In the genomic region with DNA sequence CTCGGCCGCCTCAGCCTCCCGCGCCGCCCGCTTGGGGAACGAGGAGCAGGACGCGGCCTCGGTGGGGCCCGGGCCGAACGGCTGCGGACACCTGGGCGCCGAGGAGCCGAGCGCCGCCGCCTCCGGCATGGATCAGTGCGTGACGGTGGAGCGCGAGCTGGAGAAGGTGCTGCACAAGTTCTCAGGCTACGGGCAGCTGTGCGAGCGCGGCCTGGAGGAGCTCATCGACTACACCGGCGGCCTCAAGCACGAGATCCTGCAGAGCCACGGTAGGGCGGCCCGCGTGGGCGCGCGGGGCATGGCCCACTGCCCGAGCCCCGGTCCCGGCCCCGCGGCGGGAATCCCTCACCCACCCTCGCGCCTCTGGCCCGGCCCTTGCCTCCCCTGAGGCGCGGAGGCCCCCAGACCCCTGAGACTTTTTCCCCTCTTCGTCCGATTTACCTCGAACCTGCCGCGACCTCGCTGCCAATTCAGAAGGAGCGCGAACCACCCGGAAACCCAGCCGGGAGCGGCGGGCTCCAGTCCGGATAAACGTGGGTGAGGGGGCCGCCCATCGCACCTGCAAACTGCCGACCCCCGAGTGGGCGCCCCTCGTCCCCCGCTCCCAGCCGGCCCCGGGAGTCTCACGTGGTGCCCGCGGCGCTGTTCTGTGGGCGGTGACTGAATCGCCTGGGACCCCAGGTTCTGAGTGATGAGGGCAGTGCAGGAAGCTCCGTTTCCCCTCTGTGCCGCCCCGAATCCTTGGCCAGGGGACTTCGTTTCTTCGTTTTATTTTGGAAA, we compare ENCODE assay signal across 8 cellular contexts. TPM values are rescaled to one million over a fixed set of nuclear protein-coding genes. Genes with fewer than 3 reads are reported as not detected.
A peak's percentile ranks its signal among the peaks of the same experiment; 100 is the strongest.
DNase-seq lines count a peak whose midpoint lies in the region; ATAC-seq, FAIRE-seq and TF ChIP-seq lines count a peak whose summit lies in the region.
"Not testable (repeated sequence)": the region's sequence is repeated elsewhere in the genome, so short reads cannot be mapped to it uniquely, and the experiment has no call there.

No MANE protein-coding gene starts in this region.

- ATAC-seq in heart right ventricle: peak in 3 of 8 donors; percentile 3 to 9 (median 7)
- ATAC-seq in stimulated activated naive CD8-positive, alpha-beta T cell treated with anti-CD3 and anti-CD28 coated beads, Interleukin-15, amount 100 ng/mL, for 72 hours: peak; percentile 57

- not testable (repeated sequence) for H3K9me3 ChIP-seq in H9 (ENCODE audit: control insufficient read depth, low read depth, low read length); astrocyte (ENCODE audit: insufficient read depth, low read depth, low read length); heart right ventricle; osteoblast (ENCODE audit: low read depth, low read length)

- H3K4me2 ChIP-seq in H9 (ENCODE audit: insufficient read depth, insufficient read length, low read length) (peak overlapping the region; percentile 64), KMS-11 (peak overlapping the region; percentile 62; the same call in 1 of the 2 replicates), astrocyte (ENCODE audit: low read length) (peak overlapping the region; percentile 84), osteoblast (ENCODE audit: insufficient read depth, low read length) (peak overlapping the region; percentile 71)

- not testable (repeated sequence) for H2BK15ac ChIP-seq in H9 (ENCODE audit: low read depth, low read length)

- peak overlapping the region; percentile 82; the same call in 1 of the 2 replicates for H3K14ac ChIP-seq in H9 (ENCODE audit: insufficient read depth, low read length)

- H3K18ac ChIP-seq in H9 (ENCODE audit: insufficient read length, low read depth, low read length): not testable (repeated sequence)

- intact Hi-C loops in heart right ventricle (cut with DNase I): not testable (repeated sequence)

- not testable (repeated sequence) for H3K36me3 Mint-ChIP-seq in H9 (ENCODE audit: insufficient read depth in 1 of 3, low read depth in 3 of 3); astrocyte (ENCODE audit: low read depth, unreplicated experiment)

- not testable (repeated sequence) for H3K23ac ChIP-seq in H9 (ENCODE audit: insufficient read length, low read depth, low read length)

- H3K27me3 Mint-ChIP-seq in H9 (ENCODE audit: low read depth); astrocyte (ENCODE audit: low read depth, unreplicated experiment); stimulated activated naive CD8-positive, alpha-beta T cell treated with anti-CD3 and anti-CD28 coated beads, Interleukin-15, amount 100 ng/mL, for 72 hours: not testable (repeated sequence)

- not testable (repeated sequence) for H3K56ac ChIP-seq in H9 (ENCODE audit: insufficient read length, low read depth, low read length)

- not testable (repeated sequence) for H2BK120ac ChIP-seq in H9 (ENCODE audit: low read depth, low read length, poor library complexity, severe bottlenecking)

- peak overlapping the region; percentile 75 to 84 for H3K4me3 Mint-ChIP-seq in H9
- peak overlapping the region; percentile 85 for H3K4me3 Mint-ChIP-seq in astrocyte (ENCODE audit: unreplicated experiment)
- peak overlapping the region; percentile 84 to 95 for H3K4me3 Mint-ChIP-seq in stimulated activated naive CD8-positive, alpha-beta T cell treated with anti-CD3 and anti-CD28 coated beads, Interleukin-15, amount 100 ng/mL, for 72 hours

- FAIRE-seq in astrocyte (lab: Jason Lieb, UNC): not testable (repeated sequence)

- H4K20me1 ChIP-seq in H9 (ENCODE audit: control insufficient read depth, insufficient read depth, insufficient read length); KMS-11 (ENCODE audit: insufficient read depth); astrocyte (ENCODE audit: insufficient read depth, low read length); osteoblast (ENCODE audit: insufficient read depth, low read length): not testable (repeated sequence)

- H3K27ac ChIP-seq in H9 (ENCODE audit: insufficient read length, low read depth, low read length); osteoblast (ENCODE audit: low read depth, low read length): not testable (repeated sequence)
- H3K27ac ChIP-seq in KMS-11 (peak overlapping the region; percentile 87), VCaP (peak overlapping the region; percentile 44), astrocyte (ENCODE audit: low read depth, low read length) (peak overlapping the region; percentile 50), heart right ventricle (peak overlapping the region; percentile 87 to 95 (median 90))

- peak overlapping the region in 1 of 3 experiments; percentile 35; a peak in 1 of 7 replicates for H3K27ac Mint-ChIP-seq in H9
- H3K27ac Mint-ChIP-seq in astrocyte (ENCODE audit: unreplicated experiment): not testable (repeated sequence)
- H3K27ac Mint-ChIP-seq in stimulated activated naive CD8-positive, alpha-beta T cell treated with anti-CD3 and anti-CD28 coated beads, Interleukin-15, amount 100 ng/mL, for 72 hours: peak overlapping the region; percentile 88 to 91

- H2BK12ac ChIP-seq in H9 (ENCODE audit: insufficient read length, low read depth, low read length): not testable (repeated sequence)

- H2AK5ac ChIP-seq in H9 (ENCODE audit: insufficient read length, low read length): not testable (repeated sequence)

- not testable (repeated sequence) for H3K4me1 ChIP-seq in H9 (ENCODE audit: insufficient read depth, low read length); KMS-11 (ENCODE audit: low read depth, poor library complexity, severe bottlenecking); astrocyte (ENCODE audit: insufficient read depth, low read length); heart right ventricle; osteoblast (ENCODE audit: insufficient read depth, low read length)

- H3K4ac ChIP-seq in H9 (ENCODE audit: low read depth, low read length): not testable (repeated sequence)

- not testable (repeated sequence) for H3T11ph ChIP-seq in H9 (ENCODE audit: low read length)

- DNase-seq in ELF-1 (ENCODE audit: low read depth, low spot score): peak; percentile 44
- DNase-seq in H9; osteoblast (ENCODE audit: insufficient read length, low spot score, missing footprints): not testable (repeated sequence)
- DNase-seq in astrocyte (ENCODE audit: low read depth): peak; percentile 30
- DNase-seq in heart right ventricle: peak; percentile 32 to 41
- peak in 1 of 2 donors; percentile 73 for DNase-seq in stimulated activated naive CD8-positive, alpha-beta T cell treated with anti-CD3 and anti-CD28 coated beads, Interleukin-15, amount 100 ng/mL, for 72 hours

- H2BK20ac ChIP-seq in H9 (ENCODE audit: low read depth, low read length, poor library complexity, severe bottlenecking): not testable (repeated sequence)

- H4K5ac ChIP-seq in H9 (ENCODE audit: insufficient read length, low read depth, low read length): not testable (repeated sequence)

- H3K4me1 Mint-ChIP-seq in H9; astrocyte (ENCODE audit: low read depth, unreplicated experiment); stimulated activated naive CD8-positive, alpha-beta T cell treated with anti-CD3 and anti-CD28 coated beads, Interleukin-15, amount 100 ng/mL, for 72 hours: not testable (repeated sequence)

- not testable (repeated sequence) for H3K23me2 ChIP-seq in H9 (ENCODE audit: insufficient read length, low read depth, low read length, poor library complexity, severe bottlenecking)

- H3K79me1 ChIP-seq in H9 (ENCODE audit: insufficient read depth, low read depth, low read length, poor library complexity, severe bottlenecking): not testable (repeated sequence)

- H2AFZ ChIP-seq in H9 (ENCODE audit: low read length); astrocyte (ENCODE audit: low read depth, low read length); osteoblast (ENCODE audit: low read length): not testable (repeated sequence)
- H2AFZ ChIP-seq in KMS-11 (ENCODE audit: low read depth): peak overlapping the region; percentile 47

- not testable (repeated sequence) for H3K79me2 ChIP-seq in H9 (ENCODE audit: insufficient read depth, low read length); astrocyte (ENCODE audit: insufficient read depth, low read length); osteoblast (ENCODE audit: insufficient read depth, low read length)
- H3K79me2 ChIP-seq in KMS-11 (ENCODE audit: insufficient read depth, low read depth): peaks cover 16% of the 10 kb centered on the region

- H2BK5ac ChIP-seq in H9 (ENCODE audit: insufficient read length, low read length): not testable (repeated sequence)

- WGBS in H9 (ENCODE audit: extremely low coverage, insufficient read length, low lambda C conversion rate): no CpG with 5 or more reads among the region's 85 CpGs
- 0 to 1% methylated on average over 34 to 79 of the region's 85 CpGs for WGBS in heart right ventricle, 2 donors

- H3K27me3 ChIP-seq in H9 (ENCODE audit: insufficient read depth, low read length); KMS-11 (ENCODE audit: insufficient read depth, low read depth); astrocyte (ENCODE audit: insufficient read depth, low read length); heart right ventricle; osteoblast (ENCODE audit: insufficient read depth, low read length): not testable (repeated sequence)

- H3K9me3 Mint-ChIP-seq in H9; astrocyte (ENCODE audit: unreplicated experiment); stimulated activated naive CD8-positive, alpha-beta T cell treated with anti-CD3 and anti-CD28 coated beads, Interleukin-15, amount 100 ng/mL, for 72 hours: not testable (repeated sequence)

- not testable (repeated sequence) for H4K8ac ChIP-seq in H9 (replicated peaks; ENCODE audit: insufficient read length, low read depth, low read length)

- H4K91ac ChIP-seq in H9 (ENCODE audit: insufficient read length, low read depth, low read length): not testable (repeated sequence)

- not testable (repeated sequence) for H3K4me3 ChIP-seq in KMS-11 (IDR thresholded peaks at IDR 0.05; ENCODE audit: insufficient read depth, low read depth, low read length)
- H3K4me3 ChIP-seq in astrocyte (ENCODE audit: insufficient read depth, low read depth, low read length) (peak overlapping the region; percentile 65), heart right ventricle (peak overlapping the region; percentile 64 to 79 (median 75)), osteoblast (ENCODE audit: insufficient read depth, low read length) (peak overlapping the region; percentile 71)

- H3K9ac ChIP-seq in H9 (ENCODE audit: extremely low read depth, insufficient read length, low read length) (peak overlapping the region; percentile 47), KMS-11 (peak overlapping the region; percentile 83), astrocyte (ENCODE audit: low read length) (peak overlapping the region; percentile 78)

- not testable (repeated sequence) for H3K36me3 ChIP-seq in KMS-11 (ENCODE audit: insufficient read depth); astrocyte (ENCODE audit: insufficient read depth, low read length); heart right ventricle; osteoblast (ENCODE audit: insufficient read depth, low read length)

- TF ChIP-seq CTCF in H9 (conservative IDR thresholded peaks at IDR 0.05); KMS-11 (conservative IDR thresholded peaks at IDR 0.05; ENCODE audit: low read depth, low read length); VCaP (conservative IDR thresholded peaks at IDR 0.05); astrocyte (IDR thresholded peaks at IDR 0.05; ENCODE audit: insufficient read depth, low read depth, low read length); heart right ventricle (IDR thresholded peaks at IDR 0.05); osteoblast (IDR thresholded peaks at IDR 0.05; ENCODE audit: extremely low read depth, low read depth, low read length): not testable (repeated sequence)

RNA-seq across cellular contexts. Expression of gene RMND5A, which starts 0.6 kb away (rescaled TPM):
- total RNA-seq in H9 (2021): 48.8 and 51.5 TPM in 2 replicates
- total RNA-seq in astrocyte: 31.3 and 33.6 TPM in 2 replicates
- 100 to 1,000 TPM in 7 of 10 donors, 10 to 100 TPM in 3; 68.0 to 152 (median 114) TPM for total RNA-seq in heart right ventricle
- 10 to 100 TPM; 23.4 to 29.3 TPM for polyA plus RNA-seq in heart right ventricle
- 16.3 and 17.4 TPM in 2 replicates for total RNA-seq in osteoblast
